Comparison of ENCODE assay signal across 25 cellular contexts in the genomic region with DNA sequence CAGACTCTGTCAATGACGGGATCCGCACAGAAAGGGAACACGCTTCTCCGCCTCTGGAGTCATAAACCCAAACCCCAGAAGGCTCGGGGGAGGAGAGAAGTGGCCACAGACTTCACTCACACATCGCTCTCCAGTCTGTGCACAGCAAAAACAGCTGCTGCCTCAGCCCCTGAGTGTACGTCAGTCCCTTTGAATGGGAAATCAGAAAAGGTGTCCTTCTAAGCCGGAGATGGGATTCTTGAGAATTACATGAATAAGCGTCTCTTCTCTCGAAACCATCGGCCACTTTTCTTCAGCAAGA.
DNase-seq lines count a peak whose midpoint lies in the region; ATAC-seq, FAIRE-seq and TF ChIP-seq lines count a peak whose summit lies in the region.
"Had no signal": no experiment of that assay in that cellular context is flagged by ENCODE, and none has a peak within 500 bp of the region (broad histone marks: within the 10 kb centered on the region; RNA-seq: fewer than 3 reads in every experiment).

No MANE protein-coding gene starts in this region.

- POLR2A ChIA-PET in activated CD4-positive, alpha-beta memory T cell treated with anti-CD3 and anti-CD28 coated beads for 36 hours (lab: Charles Lee): interaction anchor here (1.0 kb wide), 1 partner anchor 11 kb away, joined by 5 read pairs; no protein-coding TSS in a partner anchor
- POLR2A ChIA-PET in activated CD4-positive, alpha-beta memory T cell treated with anti-CD3 and anti-CD28 coated beads, Interleukin-2, amount 10 ng/mL, durations not matched to agents 7 days and 5 days (lab: Charles Lee): interaction anchor here (0.9 kb wide), 1 partner anchor 13 kb away, joined by 5 read pairs; no protein-coding TSS in a partner anchor

- CTCF ChIA-PET in activated CD4-positive, alpha-beta memory T cell treated with anti-CD3 and anti-CD28 coated beads for 36 hours (lab: Charles Lee): interaction anchor here (0.5 to 1.5 kb wide), 3 partner anchors 20 to 1196 kb away, joined by 3 to 7 read pairs (median 4); no protein-coding TSS in a partner anchor
- CTCF ChIA-PET in activated CD4-positive, alpha-beta memory T cell treated with anti-CD3 and anti-CD28 coated beads, Interleukin-2, amount 10 ng/mL, durations not matched to agents 7 days and 5 days (lab: Charles Lee): no interaction called here

- no peak for TF ChIP-seq POLR2A in spleen (IDR thresholded peaks at IDR 0.05)

- no peak for ATAC-seq in stimulated activated effector memory CD8-positive, alpha-beta T cell treated with anti-CD3 and anti-CD28 coated beads, Interleukin-12 subunit alpha, Interleukin-12 subunit beta, amount 100 ng/mL, for 72 hours
- no peak for ATAC-seq in GM21423 (IDR thresholded peaks at IDR 0.05; ENCODE audit: unreplicated experiment)
- ATAC-seq: HepG2, K562, Right ventricle myocardium inferior had no signal

- H3K9me3 ChIP-seq in astrocyte (ENCODE audit: insufficient read depth, low read depth, low read length) (no peaks in the 10 kb centered on the region), spleen (no peaks in the 10 kb centered on the region)
- H3K9me3 ChIP-seq: HAP-1, MG63 had no signal

- H3K27me3 ChIP-seq in astrocyte (ENCODE audit: insufficient read depth, low read length) (peaks cover 10% of the 10 kb centered on the region), spleen (replicated peaks in 1 of 7) (peaks cover 0 to 34% (median 0%) of the 10 kb centered on the region in 7 donors)
- H3K27me3 ChIP-seq: MG63 had no signal

- H3K4me2 ChIP-seq in astrocyte (ENCODE audit: low read length): no peak overlapping the region

- H3K27ac Mint-ChIP-seq in activated CD4-positive, alpha-beta memory T cell treated with anti-CD3 and anti-CD28 coated beads for 36 hours: peak overlapping the region; percentile 40
- H3K27ac Mint-ChIP-seq in activated CD4-positive, alpha-beta memory T cell treated with anti-CD3 and anti-CD28 coated beads, Interleukin-2, amount 10 ng/mL, durations not matched to agents 7 days and 5 days: no peak overlapping the region
- H3K27ac Mint-ChIP-seq in astrocyte (ENCODE audit: unreplicated experiment) (no peak overlapping the region), nephron progenitor cell (peak overlapping the region; percentile 69)
- H3K27ac Mint-ChIP-seq in stimulated activated effector memory CD8-positive, alpha-beta T cell treated with anti-CD3 and anti-CD28 coated beads, Interleukin-12 subunit alpha, Interleukin-12 subunit beta, amount 100 ng/mL, for 72 hours: no peak overlapping the region

- H3K36me3 ChIP-seq in astrocyte (ENCODE audit: insufficient read depth, low read length) (no peaks in the 10 kb centered on the region), spleen (no peaks in the 10 kb centered on the region)
- H3K36me3 ChIP-seq: HAP-1, MG63 had no signal

- H3K4me3 Mint-ChIP-seq in activated CD4-positive, alpha-beta memory T cell treated with anti-CD3 and anti-CD28 coated beads for 36 hours: no peak overlapping the region
- H3K4me3 Mint-ChIP-seq in activated CD4-positive, alpha-beta memory T cell treated with anti-CD3 and anti-CD28 coated beads, Interleukin-2, amount 10 ng/mL, durations not matched to agents 7 days and 5 days: no peak overlapping the region
- no peak overlapping the region for H3K4me3 Mint-ChIP-seq in astrocyte (ENCODE audit: unreplicated experiment)
- H3K4me3 Mint-ChIP-seq in nephron progenitor cell: no peak overlapping the region
- H3K4me3 Mint-ChIP-seq in stimulated activated effector memory CD8-positive, alpha-beta T cell treated with anti-CD3 and anti-CD28 coated beads, Interleukin-12 subunit alpha, Interleukin-12 subunit beta, amount 100 ng/mL, for 72 hours: peak overlapping the region; percentile 34

- H2AFZ ChIP-seq in astrocyte (ENCODE audit: low read depth, low read length): peak overlapping the region; percentile 23

- peak; percentile 14 for DNase-seq in activated CD4-positive, alpha-beta memory T cell treated with anti-CD3 and anti-CD28 coated beads for 36 hours
- no peak for DNase-seq in activated CD4-positive, alpha-beta memory T cell treated with anti-CD3 and anti-CD28 coated beads, Interleukin-2, amount 10 ng/mL, durations not matched to agents 7 days and 5 days
- DNase-seq in astrocyte (ENCODE audit: low read depth) (no peak), nephron progenitor cell (peak; percentile 9), NAMALWA (ENCODE audit: low spot score) (no peak), spleen (no peak)
- no peak for DNase-seq in stimulated activated effector memory CD8-positive, alpha-beta T cell treated with anti-CD3 and anti-CD28 coated beads, Interleukin-12 subunit alpha, Interleukin-12 subunit beta, amount 100 ng/mL, for 72 hours (ENCODE audit: low spot score in 2 of 2)
- DNase-seq: 8988T, COR-L47, DMS 273 treated with DMSO at 0.1 percent for 48 hours, DMS79 treated with DMSO at 0.1 percent for 48 hours, MG63, NCI-H1092 treated with DMSO at 0.1 percent for 48 hours, NCI-H1436 treated with DMSO at 0.1 percent for 48 hours, NCI-H2029, NCI-H2171, NCI-H526, OCI-M1 had no signal

- H3K4me1 Mint-ChIP-seq in activated CD4-positive, alpha-beta memory T cell treated with anti-CD3 and anti-CD28 coated beads for 36 hours (ENCODE audit: low read depth): peaks cover 49% of the 10 kb centered on the region
- peaks cover 37% of the 10 kb centered on the region for H3K4me1 Mint-ChIP-seq in activated CD4-positive, alpha-beta memory T cell treated with anti-CD3 and anti-CD28 coated beads, Interleukin-2, amount 10 ng/mL, durations not matched to agents 7 days and 5 days
- H3K4me1 Mint-ChIP-seq in astrocyte (ENCODE audit: low read depth, unreplicated experiment) (peaks cover 9% of the 10 kb centered on the region), nephron progenitor cell (peaks cover 26% of the 10 kb centered on the region)
- H3K4me1 Mint-ChIP-seq in stimulated activated effector memory CD8-positive, alpha-beta T cell treated with anti-CD3 and anti-CD28 coated beads, Interleukin-12 subunit alpha, Interleukin-12 subunit beta, amount 100 ng/mL, for 72 hours: peaks cover 56% of the 10 kb centered on the region

- H3K9me3 Mint-ChIP-seq in activated CD4-positive, alpha-beta memory T cell treated with anti-CD3 and anti-CD28 coated beads for 36 hours: no peaks in the 10 kb centered on the region
- no peaks in the 10 kb centered on the region for H3K9me3 Mint-ChIP-seq in activated CD4-positive, alpha-beta memory T cell treated with anti-CD3 and anti-CD28 coated beads, Interleukin-2, amount 10 ng/mL, durations not matched to agents 7 days and 5 days
- peaks cover 5% of the 10 kb centered on the region for H3K9me3 Mint-ChIP-seq in astrocyte (ENCODE audit: unreplicated experiment)
- H3K9me3 Mint-ChIP-seq in nephron progenitor cell: peaks cover 10% of the 10 kb centered on the region
- no peaks in the 10 kb centered on the region for H3K9me3 Mint-ChIP-seq in stimulated activated effector memory CD8-positive, alpha-beta T cell treated with anti-CD3 and anti-CD28 coated beads, Interleukin-12 subunit alpha, Interleukin-12 subunit beta, amount 100 ng/mL, for 72 hours

- no peak for FAIRE-seq in astrocyte (lab: Jason Lieb, UNC)
- FAIRE-seq: HepG2, K562 had no signal

- 87 to 93% (median 92%) methylated on average over 11 of the region's 11 CpGs for WGBS in spleen, 5 donors

- H4K20me1 ChIP-seq in astrocyte (ENCODE audit: insufficient read depth, low read length): no peaks in the 10 kb centered on the region

- intact Hi-C loops in activated CD4-positive, alpha-beta memory T cell treated with anti-CD3 and anti-CD28 coated beads for 36 hours (cut with micrococcal nuclease): no loop called here
- intact Hi-C loops in spleen (cut with DNase I; ENCODE audit: low total_unique reads): no loop called here

- H3K36me3 Mint-ChIP-seq in activated CD4-positive, alpha-beta memory T cell treated with anti-CD3 and anti-CD28 coated beads for 36 hours: no peaks in the 10 kb centered on the region
- no peaks in the 10 kb centered on the region for H3K36me3 Mint-ChIP-seq in activated CD4-positive, alpha-beta memory T cell treated with anti-CD3 and anti-CD28 coated beads, Interleukin-2, amount 10 ng/mL, durations not matched to agents 7 days and 5 days (ENCODE audit: low read depth)
- no peaks in the 10 kb centered on the region for H3K36me3 Mint-ChIP-seq in astrocyte (ENCODE audit: low read depth, unreplicated experiment)
- H3K36me3 Mint-ChIP-seq in nephron progenitor cell (ENCODE audit: low read depth): no peaks in the 10 kb centered on the region
- H3K36me3 Mint-ChIP-seq in stimulated activated effector memory CD8-positive, alpha-beta T cell treated with anti-CD3 and anti-CD28 coated beads, Interleukin-12 subunit alpha, Interleukin-12 subunit beta, amount 100 ng/mL, for 72 hours: no peaks in the 10 kb centered on the region

- no peak overlapping the region for H3K9ac ChIP-seq in astrocyte (ENCODE audit: low read length)

- no peaks in the 10 kb centered on the region for H3K4me1 ChIP-seq in astrocyte (ENCODE audit: insufficient read depth, low read length)
- peaks cover 0 to 5% (median 0%) of the 10 kb centered on the region in 6 donors for H3K4me1 ChIP-seq in spleen
- H3K4me1 ChIP-seq: HAP-1 had no signal

- no peaks in the 10 kb centered on the region for H3K27me3 Mint-ChIP-seq in activated CD4-positive, alpha-beta memory T cell treated with anti-CD3 and anti-CD28 coated beads for 36 hours
- H3K27me3 Mint-ChIP-seq in activated CD4-positive, alpha-beta memory T cell treated with anti-CD3 and anti-CD28 coated beads, Interleukin-2, amount 10 ng/mL, durations not matched to agents 7 days and 5 days: peaks cover 16% of the 10 kb centered on the region
- peaks cover 6% of the 10 kb centered on the region for H3K27me3 Mint-ChIP-seq in astrocyte (ENCODE audit: low read depth, unreplicated experiment)
- peaks cover 18% of the 10 kb centered on the region for H3K27me3 Mint-ChIP-seq in nephron progenitor cell (ENCODE audit: low read depth, poor library complexity)

- TF ChIP-seq CTCF in astrocyte (IDR thresholded peaks at IDR 0.05; ENCODE audit: insufficient read depth, low read depth, low read length): no peak
- TF ChIP-seq CTCF in nephron progenitor cell (IDR thresholded peaks at IDR 0.05): no peak
- no peak for TF ChIP-seq CTCF in spleen (IDR thresholded peaks at IDR 0.05 in 8 of 11, conservative IDR thresholded peaks at IDR 0.05 in 3 of 11)

- H3K27ac ChIP-seq in astrocyte (ENCODE audit: low read depth, low read length): no peak overlapping the region
- H3K27ac ChIP-seq in spleen: no peak overlapping the region
- H3K27ac ChIP-seq: C4-2B, HL-60 had no signal

- H3K4me3 ChIP-seq in astrocyte (ENCODE audit: insufficient read depth, low read depth, low read length): no peak overlapping the region
- H3K4me3 ChIP-seq in spleen: no peak overlapping the region
- H3K4me3 ChIP-seq: HAP-1, K562, MG63 had no signal

- no peaks in the 10 kb centered on the region for H3K79me2 ChIP-seq in astrocyte (ENCODE audit: insufficient read depth, low read length)

Comparison
In these comparisons a context has a peak if more than half of its experiments do, and no peak if none do; other contexts are left out.
1. DNase-seq: peak in activated CD4-positive, alpha-beta memory T cell treated with anti-CD3 and anti-CD28 coated beads for 36 hours (single experiment) and nephron progenitor cell (single experiment); none in activated CD4-positive, alpha-beta memory T cell treated with anti-CD3 and anti-CD28 coated beads, Interleukin-2, amount 10 ng/mL, durations not matched to agents 7 days and 5 days (single experiment), astrocyte (single experiment), stimulated activated effector memory CD8-positive, alpha-beta T cell treated with anti-CD3 and anti-CD28 coated beads, Interleukin-12 subunit alpha, Interleukin-12 subunit beta, amount 100 ng/mL, for 72 hours (0 of 2), NAMALWA (single experiment) and spleen (single experiment).
2. H3K27ac Mint-ChIP-seq: peak in activated CD4-positive, alpha-beta memory T cell treated with anti-CD3 and anti-CD28 coated beads for 36 hours (single experiment) and nephron progenitor cell (single experiment); none in activated CD4-positive, alpha-beta memory T cell treated with anti-CD3 and anti-CD28 coated beads, Interleukin-2, amount 10 ng/mL, durations not matched to agents 7 days and 5 days (single experiment), astrocyte (single experiment) and stimulated activated effector memory CD8-positive, alpha-beta T cell treated with anti-CD3 and anti-CD28 coated beads, Interleukin-12 subunit alpha, Interleukin-12 subunit beta, amount 100 ng/mL, for 72 hours (single experiment).